ENCODE assay signal across 18 cellular contexts in the genomic region with DNA sequence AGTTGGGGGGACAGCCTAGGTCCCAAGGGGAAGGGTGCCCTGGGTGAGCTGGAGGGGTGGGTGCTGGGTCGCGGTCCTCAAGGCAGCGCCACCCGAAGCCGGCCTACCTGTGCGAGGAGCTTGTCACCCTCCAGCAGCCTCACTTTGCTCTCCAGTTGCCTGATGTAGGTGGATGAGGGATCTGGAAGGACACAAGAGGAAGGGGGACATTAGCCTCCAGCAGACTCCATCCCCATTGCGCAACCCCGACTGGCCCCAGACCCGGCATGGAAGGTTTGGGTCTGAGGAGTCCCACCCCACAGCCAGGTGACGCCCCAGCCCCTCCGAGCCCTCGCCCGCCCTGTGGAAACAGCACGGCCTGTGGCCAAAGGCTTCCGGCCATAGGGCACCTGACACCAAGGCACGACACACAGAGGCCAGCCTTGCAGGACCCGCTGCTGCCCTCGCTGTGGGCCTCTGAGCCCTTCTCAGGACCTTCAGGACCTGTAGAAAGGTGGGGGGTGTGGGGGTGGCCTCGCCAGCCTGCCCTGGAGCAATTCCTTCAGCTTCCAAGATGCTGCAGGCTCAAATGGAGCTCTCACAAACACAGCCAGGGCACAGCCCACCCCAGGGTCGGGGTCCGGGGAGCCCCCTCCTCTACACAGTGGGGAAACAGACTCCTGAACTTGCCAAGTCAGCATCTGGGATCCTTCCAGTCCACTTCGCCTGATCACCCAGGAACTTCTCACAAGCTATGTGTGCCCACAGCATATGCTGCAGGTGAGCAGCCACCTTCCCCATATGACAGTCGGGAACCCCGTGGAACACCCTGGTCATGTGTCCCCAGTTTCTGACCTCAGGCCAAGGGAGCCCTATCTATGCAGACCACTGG.
"Had no signal": no experiment of that assay in that cellular context is flagged by ENCODE, and none has a peak within 500 bp of the region (broad histone marks: within the 10 kb centered on the region; RNA-seq: fewer than 3 reads in every experiment).

No MANE protein-coding gene starts in this region.

- H3K4me1 Mint-ChIP-seq: activated B cell treated with CpG ODN at 0.5 μM for 24 hours; activated CD4-positive, alpha-beta T cell treated with anti-CD3 and anti-CD28 coated beads, Interleukin-2, amount 10 ng/mL, durations not matched to agents 24 days and 14 days; activated naive CD8-positive, alpha-beta T cell treated with anti-CD3 and anti-CD28 coated beads, Interleukin-2, amount 10 ng/mL, durations not matched to agents 7 days and 5 days had no signal

- DNase-seq: activated B cell treated with CpG ODN at 0.5 μM for 24 hours; activated CD4-positive, alpha-beta T cell treated with anti-CD3 and anti-CD28 coated beads, Interleukin-2, amount 10 ng/mL, durations not matched to agents 24 days and 14 days; activated naive CD4-positive, alpha-beta T cell; activated naive CD8-positive, alpha-beta T cell treated with anti-CD3 and anti-CD28 coated beads, Interleukin-2, amount 10 ng/mL, durations not matched to agents 7 days and 5 days; cerebellar nuclear complex; dermis blood vessel endothelial cell; endodermal cell; islet precursor cell; naive thymus-derived CD8-positive, alpha-beta T cell; retina; stimulated activated CD4-positive, alpha-beta T cell treated with anti-CD3 and anti-CD28 coated beads, Interleukin-4, amount 100 ng/mL, for 1 hour; stimulated activated naive B cell treated with anti-CD40 and anti-IgM and Interleukin-4, amounts not matched to agents 10 μg/mL and 1 μg/mL and 100 μg/mL, for 72 hours; T-helper 17 cell had no signal

- H3K36me3 ChIP-seq: breast epithelium, neutrophil, tibial nerve had no signal

- H3K4me3 ChIP-seq: breast epithelium, tibial nerve had no signal

- H3K27ac ChIP-seq: breast epithelium, neutrophil, parathyroid adenoma, tibial nerve had no signal

- H3K9ac ChIP-seq: parathyroid adenoma had no signal

- H3K4me1 ChIP-seq: breast epithelium had no signal

- H3K9me3 Mint-ChIP-seq: activated B cell treated with CpG ODN at 0.5 μM for 24 hours; activated CD4-positive, alpha-beta T cell treated with anti-CD3 and anti-CD28 coated beads, Interleukin-2, amount 10 ng/mL, durations not matched to agents 24 days and 14 days; activated naive CD8-positive, alpha-beta T cell treated with anti-CD3 and anti-CD28 coated beads, Interleukin-2, amount 10 ng/mL, durations not matched to agents 7 days and 5 days; activated T-helper 1 cell treated with anti-CD3 and anti-CD28 coated beads, Interleukin-12 subunit alpha, Interleukin-12 subunit beta, Interleukin-2, Interleukin-4 antibody, amounts not matched to agents 30 ng/mL and 10 ng/mL and 1 ng/mL, durations not matched to agents 14 hours and 24 hours and 36 hours; endodermal cell; naive thymus-derived CD8-positive, alpha-beta T cell; stimulated activated naive B cell treated with anti-CD40 and anti-IgM and Interleukin-4, amounts not matched to agents 10 μg/mL and 1 μg/mL and 100 μg/mL, for 72 hours had no signal

- H3K4me3 Mint-ChIP-seq: activated B cell treated with CpG ODN at 0.5 μM for 24 hours; activated CD4-positive, alpha-beta T cell treated with anti-CD3 and anti-CD28 coated beads, Interleukin-2, amount 10 ng/mL, durations not matched to agents 24 days and 14 days; activated naive CD8-positive, alpha-beta T cell treated with anti-CD3 and anti-CD28 coated beads, Interleukin-2, amount 10 ng/mL, durations not matched to agents 7 days and 5 days; activated T-helper 1 cell treated with anti-CD3 and anti-CD28 coated beads, Interleukin-12 subunit alpha, Interleukin-12 subunit beta, Interleukin-2, Interleukin-4 antibody, amounts not matched to agents 30 ng/mL and 10 ng/mL and 1 ng/mL, durations not matched to agents 14 hours and 24 hours and 36 hours; endodermal cell; naive thymus-derived CD8-positive, alpha-beta T cell; stimulated activated naive B cell treated with anti-CD40 and anti-IgM and Interleukin-4, amounts not matched to agents 10 μg/mL and 1 μg/mL and 100 μg/mL, for 72 hours; T-helper 17 cell had no signal

- H3K9me3 ChIP-seq: breast epithelium, neutrophil, tibial nerve had no signal

- H3K27ac Mint-ChIP-seq: activated B cell treated with CpG ODN at 0.5 μM for 24 hours; activated CD4-positive, alpha-beta T cell treated with anti-CD3 and anti-CD28 coated beads, Interleukin-2, amount 10 ng/mL, durations not matched to agents 24 days and 14 days; activated naive CD8-positive, alpha-beta T cell treated with anti-CD3 and anti-CD28 coated beads, Interleukin-2, amount 10 ng/mL, durations not matched to agents 7 days and 5 days; activated T-helper 1 cell treated with anti-CD3 and anti-CD28 coated beads, Interleukin-12 subunit alpha, Interleukin-12 subunit beta, Interleukin-2, Interleukin-4 antibody, amounts not matched to agents 30 ng/mL and 10 ng/mL and 1 ng/mL, durations not matched to agents 14 hours and 24 hours and 36 hours; naive thymus-derived CD8-positive, alpha-beta T cell; stimulated activated naive B cell treated with anti-CD40 and anti-IgM and Interleukin-4, amounts not matched to agents 10 μg/mL and 1 μg/mL and 100 μg/mL, for 72 hours; T-helper 17 cell had no signal

- H3K27me3 ChIP-seq: breast epithelium, tibial nerve had no signal

- H3K36me3 Mint-ChIP-seq: activated naive CD8-positive, alpha-beta T cell treated with anti-CD3 and anti-CD28 coated beads, Interleukin-2, amount 10 ng/mL, durations not matched to agents 7 days and 5 days; naive thymus-derived CD8-positive, alpha-beta T cell; stimulated activated naive B cell treated with anti-CD40 and anti-IgM and Interleukin-4, amounts not matched to agents 10 μg/mL and 1 μg/mL and 100 μg/mL, for 72 hours had no signal

- H3K27me3 Mint-ChIP-seq: activated CD4-positive, alpha-beta T cell treated with anti-CD3 and anti-CD28 coated beads, Interleukin-2, amount 10 ng/mL, durations not matched to agents 24 days and 14 days; activated naive CD8-positive, alpha-beta T cell treated with anti-CD3 and anti-CD28 coated beads, Interleukin-2, amount 10 ng/mL, durations not matched to agents 7 days and 5 days; naive thymus-derived CD8-positive, alpha-beta T cell; T-helper 17 cell had no signal

- ATAC-seq: naive thymus-derived CD8-positive, alpha-beta T cell; stimulated activated naive B cell treated with anti-CD40 and anti-IgM and Interleukin-4, amounts not matched to agents 10 μg/mL and 1 μg/mL and 100 μg/mL, for 72 hours; T-helper 17 cell had no signal
